ENCODE assay signal across 10 cellular contexts in genomic region chr19:7868326-7868670, GRCh38. TPM values are rescaled to one million over a fixed set of nuclear protein-coding genes. Genes with fewer than 3 reads are reported as not detected.
A peak's percentile ranks its signal among the peaks of the same experiment; 100 is the strongest.
DNase-seq lines count a peak whose midpoint lies in the region; ATAC-seq and TF ChIP-seq lines count a peak whose summit lies in the region.
"Had no signal": no experiment of that assay in that cellular context is flagged by ENCODE, and none has a peak within 500 bp of the region (broad histone marks: within the 10 kb centered on the region; RNA-seq: fewer than 3 reads in every experiment).

No MANE protein-coding gene starts in this region.

- H2AFZ ChIP-seq in osteoblast (ENCODE audit: low read length), result no peak overlapping the region

- intact Hi-C loops in Calu3 (cut with micrococcal nuclease; ENCODE audit: unreplicated experiment) (no loop called here), MCF 10A (cut with micrococcal nuclease) (loop anchor here (5.0 kb wide), 1 partner anchor 54 kb away; the partner anchor contains the start of gene SNAPC2)

- H3K9me3 ChIP-seq in osteoblast (ENCODE audit: low read depth, low read length), result no peaks in the 10 kb centered on the region
- H3K9me3 ChIP-seq: thyroid gland had no signal

- DNase-seq in Calu3, result no peak
- peak; percentile 68 for DNase-seq in MV-4-11 (lab: John Stamatoyannopoulos, UW)
- DNase-seq in MCF 10A (ENCODE audit: unreplicated experiment), result no peak
- peak; percentile 65 for DNase-seq in osteoblast (ENCODE audit: insufficient read length, low spot score, missing footprints)
- no peak for DNase-seq in stimulated activated CD8-positive, alpha-beta memory T cell treated with anti-CD3 and anti-CD28 coated beads, Interleukin-4, amount 100 ng/mL, for 48 hours

- peaks cover 8% of the 10 kb centered on the region for H3K27me3 ChIP-seq in osteoblast (ENCODE audit: insufficient read depth, low read length)
- H3K27me3 ChIP-seq: thyroid gland had no signal

- CTCF ChIA-PET in Calu3 (lab: Charles Lee), result interaction anchor here (1.7 kb wide), 1 partner anchor 52 kb away, joined by 11 read pairs; the partner anchor contains the start of gene SNAPC2
- CTCF ChIA-PET in MCF 10A (lab: Yijun Ruan, JAX), result interaction anchor here (0.6 to 1.9 kb wide), 15 partner anchors 7 to 355 kb away, joined by 3 to 18 read pairs (median 5); partner anchors contain the start of gene MAP2K7

- H3K27ac ChIP-seq in osteoblast (ENCODE audit: low read depth, low read length), result no peak overlapping the region

- H3K4me2 ChIP-seq in osteoblast (ENCODE audit: insufficient read depth, low read length), result peak overlapping the region; percentile 83

- no peaks in the 10 kb centered on the region for H3K79me2 ChIP-seq in osteoblast (ENCODE audit: insufficient read depth, low read length)

- no peak overlapping the region for H3K27ac Mint-ChIP-seq in Calu3 (ENCODE audit: unreplicated experiment)
- peak overlapping the region; percentile 42 for H3K27ac Mint-ChIP-seq in MCF 10A (ENCODE audit: low read depth, unreplicated experiment)

- H3K36me3 Mint-ChIP-seq in Calu3 (ENCODE audit: insufficient read depth, unreplicated experiment) (peaks cover 54% of the 10 kb centered on the region), MCF 10A (ENCODE audit: insufficient read depth, unreplicated experiment) (peaks cover 14% of the 10 kb centered on the region)

- H3K27me3 Mint-ChIP-seq in Calu3 (ENCODE audit: unreplicated experiment), result no peaks in the 10 kb centered on the region
- H3K27me3 Mint-ChIP-seq in MCF 10A (ENCODE audit: insufficient read depth, unreplicated experiment), result no peaks in the 10 kb centered on the region

- no peak for TF ChIP-seq CTCF in Calu3 (IDR thresholded peaks at IDR 0.05; ENCODE audit: unreplicated experiment)
- TF ChIP-seq CTCF in MCF 10A (IDR thresholded peaks at IDR 0.05; ENCODE audit: unreplicated experiment), result no peak
- TF ChIP-seq CTCF in osteoblast (IDR thresholded peaks at IDR 0.05; ENCODE audit: extremely low read depth, low read depth, low read length), result no peak

- no peaks in the 10 kb centered on the region for H3K36me3 ChIP-seq in osteoblast (ENCODE audit: insufficient read depth, low read length)
- H3K36me3 ChIP-seq: thyroid gland had no signal

- POLR2A ChIA-PET in MCF 10A (lab: Yijun Ruan, JAX), result interaction anchor here (0.9 to 2.2 kb wide), 8 partner anchors 13 to 85 kb away, joined by 3 to 91 read pairs (median 8); partner anchors contain the start of genes EVI5L, LRRC8E, MAP2K7 and SNAPC2

- peak overlapping the region; percentile 64 for H3K4me3 ChIP-seq in osteoblast (ENCODE audit: insufficient read depth, low read length)

- H3K9me3 Mint-ChIP-seq in Calu3 (ENCODE audit: low read depth, unreplicated experiment) (no peaks in the 10 kb centered on the region), MCF 10A (ENCODE audit: unreplicated experiment) (no peaks in the 10 kb centered on the region)

- ATAC-seq in GM21381 (IDR thresholded peaks at IDR 0.05; ENCODE audit: unreplicated experiment) (no peak), HG03469 (IDR thresholded peaks at IDR 0.05; ENCODE audit: unreplicated experiment) (no peak), HG03139 (IDR thresholded peaks at IDR 0.05; ENCODE audit: unreplicated experiment) (no peak)

- BruUV-seq in Calu3 (replicated peaks; lab: Mats Ljungman, UMichigan) (no TSS peak), MCF 10A (replicated peaks; lab: Mats Ljungman, UMichigan) (no TSS peak)

- H3K4me1 ChIP-seq in osteoblast (ENCODE audit: insufficient read depth, low read length), result peaks cover 12% of the 10 kb centered on the region

- H3K4me1 Mint-ChIP-seq in Calu3 (ENCODE audit: low read depth, unreplicated experiment), result peaks cover 17% of the 10 kb centered on the region
- H3K4me1 Mint-ChIP-seq in MCF 10A (ENCODE audit: insufficient read depth, unreplicated experiment), result peaks cover 27% of the 10 kb centered on the region

- no peaks in the 10 kb centered on the region for H4K20me1 ChIP-seq in osteoblast (ENCODE audit: insufficient read depth, low read length)

- peak overlapping the region; percentile 56 for H3K4me3 Mint-ChIP-seq in Calu3 (ENCODE audit: low read depth, unreplicated experiment)
- H3K4me3 Mint-ChIP-seq in MCF 10A (ENCODE audit: unreplicated experiment), result peak overlapping the region; percentile 77

RNA-seq across cellular contexts. Expression of gene PRR36, which starts 5.9 kb away (rescaled TPM):
- total RNA-seq in Calu3 (2022) (10.8 and 11.7 TPM in 2 replicates), MCF 10A (2022) (0.10 and 0.26 TPM in 2 replicates), osteoblast (under 0.01 TPM in 1 of 2 replicates, not detected in the other)

RNA-seq across cellular contexts. Expression of gene LRRC8E, which starts 20.0 kb away (rescaled TPM):
- total RNA-seq in Calu3 (2022) (8.0 and 9.1 TPM in 2 replicates), MCF 10A (2022) (10.3 and 11.8 TPM in 2 replicates), osteoblast (10.5 and 17.4 TPM in 2 replicates)
- total RNA-seq: T-helper 1 cell treated with Interleukin-12 subunit alpha and Interleukin-12 subunit beta and Interleukin-4 antibody, amounts not matched to agents 30 ng/mL and 1 ng/mL, for 36 hours had no signal

RNA-seq across cellular contexts. Expression of gene MAP2K7, which starts 35.4 kb away (rescaled TPM):
- total RNA-seq in Calu3 (2022), result 27.0 and 28.0 TPM in 2 replicates
- total RNA-seq in MCF 10A (2022), result 30.5 and 36.3 TPM in 2 replicates
- 12.4 and 14.8 TPM in 2 replicates for total RNA-seq in osteoblast

RNA-seq across cellular contexts. Expression of gene EVI5L, which starts 38.3 kb away (rescaled TPM):
- total RNA-seq in Calu3 (2022), result 12.2 and 12.5 TPM in 2 replicates
- 23.6 and 25.7 TPM in 2 replicates for total RNA-seq in MCF 10A (2022)
- 24.8 and 26.1 TPM in 2 replicates for total RNA-seq in osteoblast

RNA-seq across cellular contexts. Expression of gene TGFBR3L, which starts 46.3 kb away (rescaled TPM):
- 0.94 and 1.6 TPM in 2 replicates for total RNA-seq in Calu3 (2022)
- 3.3 and 4.5 TPM in 2 replicates for total RNA-seq in MCF 10A (2022)
- under 0.01 TPM in 1 of 2 replicates, not detected in the other for total RNA-seq in osteoblast
- total RNA-seq: thyroid gland had no signal

Comparison
In these comparisons a context has a peak if more than half of its experiments do, and no peak if none do; other contexts are left out.
1. DNase-seq: peak in MV-4-11 (single experiment) and osteoblast (single experiment); none in Calu3 (single experiment), MCF 10A (single experiment) and stimulated activated CD8-positive, alpha-beta memory T cell treated with anti-CD3 and anti-CD28 coated beads, Interleukin-4, amount 100 ng/mL, for 48 hours (single experiment).